In the genomic region with DNA sequence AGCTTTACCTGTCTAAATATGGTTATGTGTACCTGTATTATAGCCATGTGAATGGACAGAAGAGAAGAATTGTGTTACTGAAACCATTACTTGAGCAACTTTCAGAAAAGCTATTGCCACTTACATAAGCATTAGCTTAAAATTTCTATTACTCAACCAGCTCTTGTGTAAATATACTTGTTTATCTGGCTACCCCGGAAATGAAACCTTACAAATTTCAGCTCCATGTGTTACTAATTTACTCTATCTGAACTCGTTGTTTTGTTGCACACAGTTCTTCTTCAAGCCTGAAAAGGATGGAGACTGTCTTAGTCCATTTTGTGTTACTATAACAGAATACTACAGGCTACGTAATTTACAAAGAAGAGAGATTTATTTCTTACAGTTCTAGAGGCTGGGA, we compare ENCODE assay signal across 33 cellular contexts. TPM values are rescaled to one million over a fixed set of nuclear protein-coding genes. Genes with fewer than 3 reads are reported as not detected.
A peak's percentile ranks its signal among the peaks of the same experiment; 100 is the strongest.
DNase-seq lines count a peak whose midpoint lies in the region; ATAC-seq, FAIRE-seq and TF ChIP-seq lines count a peak whose summit lies in the region.
"Had no signal": no experiment of that assay in that cellular context is flagged by ENCODE, and none has a peak within 500 bp of the region (broad histone marks: within the 10 kb centered on the region; RNA-seq: fewer than 3 reads in every experiment).

No MANE protein-coding gene starts in this region.

- H3K18ac ChIP-seq in mesenchymal stem cell (ENCODE audit: low read depth in 1 of 2, low read length in 2 of 2) (no peak overlapping the region), H9 (ENCODE audit: insufficient read length, low read depth, low read length) (no peak overlapping the region)

- no peak overlapping the region for H3K56ac ChIP-seq in H9 (ENCODE audit: insufficient read length, low read depth, low read length)

- no peak overlapping the region for H3K4me3 ChIP-seq in astrocyte (ENCODE audit: insufficient read depth, low read depth, low read length)
- H3K4me3 ChIP-seq in fibroblast of pulmonary artery (replicated peaks; ENCODE audit: low read depth, low read length) = no peak overlapping the region
- H3K4me3 ChIP-seq in mesenchymal stem cell (ENCODE audit: insufficient read depth in 1 of 2, low read depth in 1 of 2, low read length in 2 of 2) = no peak overlapping the region
- H3K4me3 ChIP-seq in BE2C (ENCODE audit: low read depth, low read length) = no peak overlapping the region
- H3K4me3 ChIP-seq: GM23338, hepatocyte, K562, MG63, PC-9, upper lobe of left lung had no signal

- DNase-seq in GM04503 (ENCODE audit: low read depth) (peak; percentile 52), astrocyte (ENCODE audit: low read depth) (no peak), fibroblast of pulmonary artery (ENCODE audit: low read depth) (peak; percentile 20), mesenchymal stem cell (no peak), H9 (no peak), BE2C (no peak), HEK293T (ENCODE audit: extremely low spot score) (no peak), left ventricle myocardium superior (no peak)
- DNase-seq: activated CD4-positive, alpha-beta memory T cell treated with anti-CD3 and anti-CD28 coated beads, Interleukin-2, amount 10 ng/mL, durations not matched to agents 7 days and 5 days; activated CD8-positive, alpha-beta memory T cell treated with anti-CD3 and anti-CD28 coated beads, Interleukin-2, amount 50 U/mL, for 4 hours; activated naive CD4-positive, alpha-beta T cell treated with anti-CD3 and anti-CD28 coated beads, Interleukin-2, amount 50 U/mL, for 16 hours; amniotic stem cell; Caco-2; DND-41; MG63; NCI-H1105 treated with DMSO at 0.1 percent for 48 hours; NCI-H2029; NCI-H524 treated with DMSO at 0.1 percent for 48 hours; NK-92 treated with Interleukin-12 subunit alpha and Interleukin-12 subunit beta, amount 100 ng/mL, for 24 hours; PC-9; stimulated activated CD4-positive, alpha-beta T cell treated with anti-CD3 and anti-CD28 coated beads, Interleukin-15, amount 100 ng/mL, for 24 hours; stimulated activated CD4-positive, alpha-beta T cell treated with anti-CD3 and anti-CD28 coated beads, Interleukin-4, amount 100 ng/mL, for 4 hours; T-helper 17 cell; upper lobe of left lung had no signal

- H4K20me1 ChIP-seq in astrocyte (ENCODE audit: insufficient read depth, low read length) (no peaks in the 10 kb centered on the region), H9 (ENCODE audit: control insufficient read depth, insufficient read depth, insufficient read length) (no peaks in the 10 kb centered on the region)

- no peak overlapping the region for H2BK20ac ChIP-seq in H9 (ENCODE audit: low read depth, low read length, poor library complexity, severe bottlenecking)

- 67% methylated on average over 1 of the region's 3 CpGs for WGBS in mesenchymal stem cell
- no CpG with 5 or more reads among the region's 3 CpGs for WGBS in H9 (ENCODE audit: extremely low coverage, insufficient read length, low lambda C conversion rate)

- no peak overlapping the region for H3T11ph ChIP-seq in H9 (ENCODE audit: low read length)

- H3K23ac ChIP-seq in mesenchymal stem cell (ENCODE audit: low read length in 2 of 2) = no peak overlapping the region
- H3K23ac ChIP-seq in H9 (ENCODE audit: insufficient read length, low read depth, low read length) = no peak overlapping the region

- H3K4me2 ChIP-seq in astrocyte (ENCODE audit: low read length) (no peak overlapping the region), mesenchymal stem cell (ENCODE audit: low read length, poor library complexity, severe bottlenecking) (no peak overlapping the region), H9 (ENCODE audit: insufficient read depth, insufficient read length, low read length) (no peak overlapping the region)
- H3K4me2 ChIP-seq: GM23338, hepatocyte, PC-9 had no signal

- intact Hi-C loops in left ventricle myocardium superior (cut with micrococcal nuclease) = no loop called here

- H2BK15ac ChIP-seq in mesenchymal stem cell (ENCODE audit: low read depth, poor library complexity, severe bottlenecking) = no peak overlapping the region
- no peak overlapping the region for H2BK15ac ChIP-seq in H9 (ENCODE audit: low read depth, low read length)

- no peaks in the 10 kb centered on the region for H3K27me3 Mint-ChIP-seq in astrocyte (ENCODE audit: low read depth, unreplicated experiment)
- H3K27me3 Mint-ChIP-seq in H9 (ENCODE audit: low read depth) = no peaks in the 10 kb centered on the region
- H3K27me3 Mint-ChIP-seq: activated CD4-positive, alpha-beta memory T cell treated with anti-CD3 and anti-CD28 coated beads, Interleukin-2, amount 10 ng/mL, durations not matched to agents 7 days and 5 days had no signal

- H3K27ac Mint-ChIP-seq in astrocyte (ENCODE audit: unreplicated experiment) (no peak overlapping the region), H9 (no peak overlapping the region)
- H3K27ac Mint-ChIP-seq: activated CD4-positive, alpha-beta memory T cell treated with anti-CD3 and anti-CD28 coated beads, Interleukin-2, amount 10 ng/mL, durations not matched to agents 7 days and 5 days; GM23338; nephron; T-helper 17 cell had no signal

- H3K14ac ChIP-seq in mesenchymal stem cell (ENCODE audit: low read length in 2 of 2) = no peak overlapping the region
- no peak overlapping the region for H3K14ac ChIP-seq in H9 (ENCODE audit: insufficient read depth, low read length)

- H2BK120ac ChIP-seq in mesenchymal stem cell (ENCODE audit: low read depth, low read length) (no peak overlapping the region), H9 (ENCODE audit: low read depth, low read length, poor library complexity, severe bottlenecking) (no peak overlapping the region)

- H3K4me1 ChIP-seq in astrocyte (ENCODE audit: insufficient read depth, low read length) (peaks cover 4% of the 10 kb centered on the region), mesenchymal stem cell (ENCODE audit: control insufficient read depth, insufficient read depth, low read depth, low read length) (no peaks in the 10 kb centered on the region), H9 (ENCODE audit: insufficient read depth, low read length) (no peaks in the 10 kb centered on the region), BE2C (no peaks in the 10 kb centered on the region)
- H3K4me1 ChIP-seq: Caco-2 had no signal

- H2AK5ac ChIP-seq in mesenchymal stem cell (ENCODE audit: low read length, severe bottlenecking) (no peak overlapping the region), H9 (ENCODE audit: insufficient read length, low read length) (no peak overlapping the region)

- no peak overlapping the region for H3K27ac ChIP-seq in astrocyte (ENCODE audit: low read depth, low read length)
- H3K27ac ChIP-seq in mesenchymal stem cell (ENCODE audit: low read length, poor library complexity, severe bottlenecking) = no peak overlapping the region
- H3K27ac ChIP-seq in H9 (ENCODE audit: insufficient read length, low read depth, low read length) = no peak overlapping the region
- H3K27ac ChIP-seq: C4-2B, hepatocyte, PC-9, upper lobe of left lung had no signal

- H3K9me3 Mint-ChIP-seq in astrocyte (ENCODE audit: unreplicated experiment) (no peaks in the 10 kb centered on the region), H9 (no peaks in the 10 kb centered on the region)
- H3K9me3 Mint-ChIP-seq: activated CD4-positive, alpha-beta memory T cell treated with anti-CD3 and anti-CD28 coated beads, Interleukin-2, amount 10 ng/mL, durations not matched to agents 7 days and 5 days; GM23338; nephron had no signal

- TF ChIP-seq CTCF in astrocyte (IDR thresholded peaks at IDR 0.05; ENCODE audit: insufficient read depth, low read depth, low read length) = no peak
- no peak for TF ChIP-seq CTCF in fibroblast of pulmonary artery (IDR thresholded peaks at IDR 0.05; ENCODE audit: low read length, missing control alignments)
- TF ChIP-seq CTCF in H9 (conservative IDR thresholded peaks at IDR 0.05) = no peak
- TF ChIP-seq CTCF in BE2C (IDR thresholded peaks at IDR 0.05; ENCODE audit: low read depth, low read length) = no peak

- no peaks in the 10 kb centered on the region for H3K79me1 ChIP-seq in mesenchymal stem cell (replicated peaks; ENCODE audit: low read length, poor library complexity, severe bottlenecking)
- H3K79me1 ChIP-seq in H9 (ENCODE audit: insufficient read depth, low read depth, low read length, poor library complexity, severe bottlenecking) = no peaks in the 10 kb centered on the region

- H3K79me2 ChIP-seq in astrocyte (ENCODE audit: insufficient read depth, low read length) (no peaks in the 10 kb centered on the region), H9 (ENCODE audit: insufficient read depth, low read length) (no peaks in the 10 kb centered on the region)
- H3K79me2 ChIP-seq: hepatocyte had no signal

- FAIRE-seq in astrocyte (lab: Jason Lieb, UNC) = peak; percentile 34
- FAIRE-seq: colon, endothelial cell of umbilical vein, K562 had no signal

- H2BK5ac ChIP-seq in mesenchymal stem cell (ENCODE audit: low read depth, low read length, poor library complexity, severe bottlenecking) = no peak overlapping the region
- no peak overlapping the region for H2BK5ac ChIP-seq in H9 (ENCODE audit: insufficient read length, low read length)

- H4K5ac ChIP-seq in H9 (ENCODE audit: insufficient read length, low read depth, low read length) = no peak overlapping the region

- no peaks in the 10 kb centered on the region for H3K9me3 ChIP-seq in astrocyte (ENCODE audit: insufficient read depth, low read depth, low read length)
- H3K9me3 ChIP-seq in mesenchymal stem cell (ENCODE audit: control insufficient read depth, low read length) = no peaks in the 10 kb centered on the region
- H3K9me3 ChIP-seq in H9 (ENCODE audit: control insufficient read depth, low read depth, low read length) = no peaks in the 10 kb centered on the region
- no peaks in the 10 kb centered on the region for H3K9me3 ChIP-seq in BE2C
- H3K9me3 ChIP-seq: Caco-2, upper lobe of left lung had no signal

- no peak for ATAC-seq in left ventricle myocardium superior
- ATAC-seq: activated CD4-positive, CD25-positive, alpha-beta regulatory T cell treated with anti-CD3 and anti-CD28 coated beads, Interleukin-2, amount 50 U/mL, for 24 hours; GM23338; K562; Right ventricle myocardium inferior; T-helper 17 cell had no signal

- H2BK12ac ChIP-seq in mesenchymal stem cell (ENCODE audit: low read length in 2 of 2) = no peak overlapping the region
- no peak overlapping the region for H2BK12ac ChIP-seq in H9 (ENCODE audit: insufficient read length, low read depth, low read length)

- H2AFZ ChIP-seq in astrocyte (ENCODE audit: low read depth, low read length) (no peak overlapping the region), mesenchymal stem cell (ENCODE audit: low read depth, low read length) (no peak overlapping the region), H9 (ENCODE audit: low read length) (no peak overlapping the region)
- H2AFZ ChIP-seq: GM23338, hepatocyte, PC-9 had no signal

- H3K4ac ChIP-seq in mesenchymal stem cell (ENCODE audit: low read depth in 1 of 2, low read length in 2 of 2) = no peak overlapping the region
- H3K4ac ChIP-seq in H9 (ENCODE audit: low read depth, low read length) = no peak overlapping the region

- no peak overlapping the region for H3K4me3 Mint-ChIP-seq in astrocyte (ENCODE audit: unreplicated experiment)
- no peak overlapping the region for H3K4me3 Mint-ChIP-seq in H9
- H3K4me3 Mint-ChIP-seq: activated CD4-positive, alpha-beta memory T cell treated with anti-CD3 and anti-CD28 coated beads, Interleukin-2, amount 10 ng/mL, durations not matched to agents 7 days and 5 days; GM23338; nephron; T-helper 17 cell had no signal

- H3K4me1 Mint-ChIP-seq in astrocyte (ENCODE audit: low read depth, unreplicated experiment) (no peaks in the 10 kb centered on the region), H9 (no peaks in the 10 kb centered on the region)
- H3K4me1 Mint-ChIP-seq: activated CD4-positive, alpha-beta memory T cell treated with anti-CD3 and anti-CD28 coated beads, Interleukin-2, amount 10 ng/mL, durations not matched to agents 7 days and 5 days; GM23338; T-helper 17 cell had no signal

- no peaks in the 10 kb centered on the region for H3K23me2 ChIP-seq in H9 (ENCODE audit: insufficient read length, low read depth, low read length, poor library complexity, severe bottlenecking)

- H3K36me3 Mint-ChIP-seq in astrocyte (ENCODE audit: low read depth, unreplicated experiment) = no peaks in the 10 kb centered on the region
- no peaks in the 10 kb centered on the region for H3K36me3 Mint-ChIP-seq in H9 (ENCODE audit: insufficient read depth in 1 of 3, low read depth in 3 of 3)

- CTCF ChIA-PET in HEK293T (lab: Yijun Ruan, JAX) = no interaction called here

- H3K36me3 ChIP-seq in astrocyte (ENCODE audit: insufficient read depth, low read length) (no peaks in the 10 kb centered on the region), mesenchymal stem cell (ENCODE audit: control insufficient read depth in 1 of 2, insufficient read depth in 2 of 2, low read depth in 1 of 2, low read length in 2 of 2) (no peaks in the 10 kb centered on the region), BE2C (no peaks in the 10 kb centered on the region)
- H3K36me3 ChIP-seq: upper lobe of left lung had no signal

- H3K27me3 ChIP-seq in astrocyte (ENCODE audit: insufficient read depth, low read length) = no peaks in the 10 kb centered on the region
- no peaks in the 10 kb centered on the region for H3K27me3 ChIP-seq in mesenchymal stem cell (ENCODE audit: control insufficient read depth in 1 of 2, insufficient read depth in 1 of 2, low read length in 2 of 2)
- H3K27me3 ChIP-seq in H9 (ENCODE audit: insufficient read depth, low read length) = no peaks in the 10 kb centered on the region
- H3K27me3 ChIP-seq in BE2C = no peaks in the 10 kb centered on the region
- H3K27me3 ChIP-seq: hepatocyte, MG63, upper lobe of left lung had no signal

- POLR2A ChIA-PET in HEK293T (lab: Yijun Ruan, JAX) = no interaction called here

- no peak overlapping the region for H4K8ac ChIP-seq in mesenchymal stem cell (ENCODE audit: low read length)
- no peak overlapping the region for H4K8ac ChIP-seq in H9 (replicated peaks; ENCODE audit: insufficient read length, low read depth, low read length)

- no peak overlapping the region for H4K91ac ChIP-seq in mesenchymal stem cell (ENCODE audit: low read length)
- H4K91ac ChIP-seq in H9 (ENCODE audit: insufficient read length, low read depth, low read length) = no peak overlapping the region

- H3K9ac ChIP-seq in astrocyte (ENCODE audit: low read length) (no peak overlapping the region), mesenchymal stem cell (ENCODE audit: low read length) (peak overlapping the region; percentile 3), H9 (ENCODE audit: extremely low read depth, insufficient read length, low read length) (no peak overlapping the region)

RNA-seq across cellular contexts. Expression of gene ADAMTSL1, which starts 22.5 kb away (rescaled TPM):
- total RNA-seq in astrocyte = 11.4 and 12.6 TPM in 2 replicates
- polyA plus RNA-seq in mesenchymal stem cell (2013, experiment 1 of 2) = 0.65 TPM
- 0.66 TPM for polyA plus RNA-seq in mesenchymal stem cell (2013, experiment 2 of 2)
- 1.2 and 1.5 TPM in 2 replicates for total RNA-seq in H9 (2021)
- 0.29 TPM for polyA plus RNA-seq in BE2C (2012; ENCODE audit: insufficient read depth, insufficient read length, low read depth)
- total RNA-seq in left ventricle myocardium superior = 0.97 TPM
- total RNA-seq: activated CD4-positive, alpha-beta memory T cell treated with anti-CD3 and anti-CD28 coated beads, Interleukin-2, amount 10 ng/mL, durations not matched to agents 7 days and 5 days; Caco-2; K562; PC-9; T-helper 17 cell had no signal

Comparison
In these comparisons a context has a peak if more than half of its experiments do, and no peak if none do; other contexts are left out.
1. DNase-seq: peak in GM04503 (single experiment) and fibroblast of pulmonary artery (single experiment); none in astrocyte (single experiment), mesenchymal stem cell (single experiment), H9 (single experiment), BE2C (single experiment), HEK293T (single experiment) and left ventricle myocardium superior (single experiment).